In genomic region chr4:144967161-144967560, GRCh38 we compare ENCODE assay signal across 15 cellular contexts.
DNase-seq lines count a peak whose midpoint lies in the region; ATAC-seq and TF ChIP-seq lines count a peak whose summit lies in the region.
"Had no signal": no experiment of that assay in that cellular context is flagged by ENCODE, and none has a peak within 500 bp of the region (broad histone marks: within the 10 kb centered on the region; RNA-seq: fewer than 3 reads in every experiment).

No MANE protein-coding gene starts in this region.

- no peaks in the 10 kb centered on the region for H3K4me1 Mint-ChIP-seq in naive thymus-derived CD8-positive, alpha-beta T cell
- H3K4me1 Mint-ChIP-seq: nephron had no signal

- TF ChIP-seq POLR2A in vagina (IDR thresholded peaks at IDR 0.05) (no peak), stomach (IDR thresholded peaks at IDR 0.05) (no peak)

- intact Hi-C loops in vagina (cut with DNase I): no loop called here
- intact Hi-C loops in stomach (cut with DNase I; ENCODE audit: low total_unique reads): no loop called here

- peaks cover 0 to 3% (median 0%) of the 10 kb centered on the region in 3 donors for H3K36me3 Mint-ChIP-seq in naive thymus-derived CD8-positive, alpha-beta T cell

- no peaks in the 10 kb centered on the region for H3K36me3 ChIP-seq in vagina
- no peaks in the 10 kb centered on the region for H3K36me3 ChIP-seq in stomach
- H3K36me3 ChIP-seq: cardiac muscle cell, SJSA1 had no signal

- POLR2A ChIA-PET in naive thymus-derived CD8-positive, alpha-beta T cell (lab: Charles Lee): no interaction called here

- H3K27ac ChIP-seq in vagina (no peak overlapping the region), stomach (no peak overlapping the region)
- H3K27ac ChIP-seq: cardiac muscle cell, SJSA1 had no signal

- no peaks in the 10 kb centered on the region for H3K4me1 ChIP-seq in vagina
- no peaks in the 10 kb centered on the region for H3K4me1 ChIP-seq in stomach
- H3K4me1 ChIP-seq: SJSA1 had no signal

- no peak overlapping the region for H3K4me3 Mint-ChIP-seq in naive thymus-derived CD8-positive, alpha-beta T cell
- H3K4me3 Mint-ChIP-seq: nephron had no signal

- TF ChIP-seq EP300 in stomach (IDR thresholded peaks at IDR 0.05): no peak

- no peaks in the 10 kb centered on the region for H3K9me3 ChIP-seq in vagina
- no peaks in the 10 kb centered on the region for H3K9me3 ChIP-seq in stomach
- H3K9me3 ChIP-seq: SJSA1 had no signal

- DNase-seq in hepatic stellate cell (ENCODE audit: low spot score) (no peak), vagina (ENCODE audit: extremely low spot score in 2 of 2) (no peak), stomach (no peak)
- DNase-seq in naive thymus-derived CD8-positive, alpha-beta T cell: no peak
- DNase-seq: DND-41, NCI-H510A treated with DMSO at 0.1 percent for 48 hours had no signal

- peaks cover 0 to 7% (median 2%) of the 10 kb centered on the region in 9 donors for H3K9me3 Mint-ChIP-seq in naive thymus-derived CD8-positive, alpha-beta T cell
- H3K9me3 Mint-ChIP-seq: activated T-helper 2 cell treated with anti-CD3 and anti-CD28 coated beads, Interferon-gamma antibody, Interleukin-2, Interleukin-4, amounts not matched to agents 10 μg/mL and 5 μg/mL and 100 μg/mL, durations not matched to agents 14 hours and 24 hours and 36 hours had no signal

- H3K27me3 ChIP-seq in vagina (no peaks in the 10 kb centered on the region), stomach (no peaks in the 10 kb centered on the region)
- H3K27me3 ChIP-seq: cardiac muscle cell, SJSA1 had no signal

- peaks cover 0 to 1% (median 0%) of the 10 kb centered on the region in 5 donors for H3K27me3 Mint-ChIP-seq in naive thymus-derived CD8-positive, alpha-beta T cell

- ATAC-seq in GM18508 (IDR thresholded peaks at IDR 0.05; ENCODE audit: insufficient read depth, unreplicated experiment) (peak; percentile 42), GM21360 (IDR thresholded peaks at IDR 0.05; ENCODE audit: unreplicated experiment) (peak; percentile 57), HG02938 (IDR thresholded peaks at IDR 0.05; ENCODE audit: unreplicated experiment) (peak; percentile 65), HG03565 (IDR thresholded peaks at IDR 0.05; ENCODE audit: unreplicated experiment) (peak; percentile 54)
- no peak for ATAC-seq in naive thymus-derived CD8-positive, alpha-beta T cell
- ATAC-seq: activated CD4-positive, CD25-positive, alpha-beta regulatory T cell treated with anti-CD3 and anti-CD28 coated beads, Interleukin-2, amount 50 U/mL, for 24 hours had no signal

- H3K27ac Mint-ChIP-seq in naive thymus-derived CD8-positive, alpha-beta T cell: no peak overlapping the region
- H3K27ac Mint-ChIP-seq: activated T-helper 2 cell treated with anti-CD3 and anti-CD28 coated beads, Interferon-gamma antibody, Interleukin-2, Interleukin-4, amounts not matched to agents 10 μg/mL and 5 μg/mL and 100 μg/mL, durations not matched to agents 14 hours and 24 hours and 36 hours; nephron had no signal

- H3K4me3 ChIP-seq in vagina (no peak overlapping the region), stomach (no peak overlapping the region)
- H3K4me3 ChIP-seq: cardiac muscle cell, SJSA1 had no signal

- 85 to 90% (median 89%) methylated on average over 4 of the region's 4 CpGs for WGBS in stomach, 5 donors

- no peak for TF ChIP-seq CTCF in vagina (IDR thresholded peaks at IDR 0.05)
- no peak for TF ChIP-seq CTCF in stomach (IDR thresholded peaks at IDR 0.05)

Comparison
In these comparisons a context has a peak if more than half of its experiments do, and no peak if none do; other contexts are left out.
1. ATAC-seq: peak in GM18508 (single experiment), GM21360 (single experiment), HG02938 (single experiment) and HG03565 (single experiment); none in naive thymus-derived CD8-positive, alpha-beta T cell (0 of 2).